ENCODE assay signal across 27 cellular contexts in genomic region chr1:202204065-202204464, GRCh38. TPM values are rescaled to one million over a fixed set of nuclear protein-coding genes. Genes with fewer than 3 reads are reported as not detected.
DNase-seq lines count a peak whose midpoint lies in the region; ATAC-seq, FAIRE-seq and TF ChIP-seq lines count a peak whose summit lies in the region.
"Had no signal": no experiment of that assay in that cellular context is flagged by ENCODE, and none has a peak within 500 bp of the region (broad histone marks: within the 10 kb centered on the region; RNA-seq: fewer than 3 reads in every experiment).

No MANE protein-coding gene starts in this region.

- TF ChIP-seq POLR2A in A549 (IDR thresholded peaks at IDR 0.05; ENCODE audit: low read length): no peak
- no peak for TF ChIP-seq POLR2A in H1 (IDR thresholded peaks at IDR 0.05; ENCODE audit: control extremely low read depth in 1 of 2, low read depth in 2 of 2, low read length in 2 of 2)

- no peaks in the 10 kb centered on the region; the same call in 1 of the 2 replicates for H3K79me1 ChIP-seq in H1 (ENCODE audit: low read depth, low read length)

- H3K23me2 ChIP-seq in H1 (ENCODE audit: low read depth, low read length): peaks cover 18% of the 10 kb centered on the region; the same call in 1 of the 2 replicates

- H4K5ac ChIP-seq in H1 (ENCODE audit: insufficient read length, low read depth, low read length): no peak overlapping the region

- H2AFZ ChIP-seq in H1 (ENCODE audit: low read length): no peak overlapping the region

- TF ChIP-seq EP300 in A549 (IDR thresholded peaks at IDR 0.05) (no peak), H1 (IDR thresholded peaks at IDR 0.05; ENCODE audit: borderline replicate concordance in 1 of 2, low read depth in 2 of 2, low read length in 2 of 2) (no peak)

- H3K4me2 ChIP-seq in A549 (no peak overlapping the region), H1 (ENCODE audit: insufficient read depth in 1 of 2, low read depth in 2 of 2, low read length in 2 of 2) (no peak overlapping the region)
- H3K4me2 ChIP-seq: SK-N-SH had no signal

- H2AK5ac ChIP-seq in H1 (ENCODE audit: low read depth, low read length): no peak overlapping the region

- no peak overlapping the region for H3K18ac ChIP-seq in H1 (ENCODE audit: extremely low read depth, low read length)

- H3K9ac ChIP-seq in H1 (replicated peaks in 1 of 4; ENCODE audit: extremely low read depth in 1 of 4, low read depth in 3 of 4, low read length in 3 of 4): no peak overlapping the region
- H3K9ac ChIP-seq: SK-N-SH had no signal

- H3K4me1 Mint-ChIP-seq in CD8-positive, alpha-beta memory T cell: peaks cover 3 to 29% (median 7%) of the 10 kb centered on the region in 3 donors

- WGBS in A549 (ENCODE audit: missing lambda C conversion rate): 26% methylated on average over 1 of the region's 1 CpG
- 50% methylated on average over 1 of the region's 1 CpG; no CpG with 5 or more reads in 1 of the 2 experiments for WGBS in H1 (ENCODE audit: extremely low coverage in 1 of 2, insufficient coverage in 1 of 2, insufficient read length in 1 of 2, insufficient replicate concordance in 2 of 2, low coverage in 1 of 2, low lambda C conversion rate in 2 of 2, missing lambda C conversion rate in 1 of 2), 2 experiments

- H2BK5ac ChIP-seq in H1 (ENCODE audit: low read depth, low read length): no peak overlapping the region

- H3K4me3 ChIP-seq in A549 (no peak overlapping the region), Panc1 (ENCODE audit: low read depth in 2 of 2, low read length in 2 of 2) (no peak overlapping the region), H1 (ENCODE audit: extremely low read depth in 1 of 4, insufficient read depth in 2 of 4, low read depth in 3 of 4, low read length in 4 of 4) (no peak overlapping the region)
- no peak overlapping the region for H3K4me3 ChIP-seq in CD8-positive, alpha-beta memory T cell (ENCODE audit: low read length)

- H3K79me2 ChIP-seq in H1 (ENCODE audit: control insufficient read depth in 1 of 2, insufficient read depth in 2 of 2, low read length in 2 of 2): no peaks in the 10 kb centered on the region

- H4K20me1 ChIP-seq in H1 (replicated peaks in 1 of 2; ENCODE audit: control insufficient read depth in 1 of 2, insufficient read depth in 2 of 2, low read length in 2 of 2): peaks cover 0 to 3% of the 10 kb centered on the region in 2 experiments

- peaks cover 0 to 1% of the 10 kb centered on the region in 2 donors for H3K27me3 Mint-ChIP-seq in CD8-positive, alpha-beta memory T cell
- H3K27me3 Mint-ChIP-seq: CD4-positive, alpha-beta T cell had no signal

- no peak overlapping the region for H2BK120ac ChIP-seq in H1 (replicated peaks; ENCODE audit: low read depth, low read length)

- FAIRE-seq in A549 (lab: Jason Lieb, UNC) (no peak), H1 (lab: Jason Lieb, UNC) (no peak)
- FAIRE-seq: GM19239, H54, RCC 7860 had no signal

- H3K23ac ChIP-seq in H1 (ENCODE audit: insufficient read length): no peak overlapping the region

- no peak overlapping the region for H3K4me3 Mint-ChIP-seq in CD8-positive, alpha-beta memory T cell
- H3K4me3 Mint-ChIP-seq: CD4-positive, alpha-beta T cell; HFFc6 had no signal

- no peak overlapping the region for H2BK20ac ChIP-seq in H1 (ENCODE audit: low read length)

- no peak for TF ChIP-seq RAD21 in A549 (conservative IDR thresholded peaks at IDR 0.05 in 1 of 2, IDR thresholded peaks at IDR 0.05 in 1 of 2)
- TF ChIP-seq RAD21 in H1 (IDR thresholded peaks at IDR 0.05 in 1 of 2, conservative IDR thresholded peaks at IDR 0.05 in 1 of 2; ENCODE audit: low read depth in 2 of 2, low read length in 2 of 2): no peak

- H3K9me3 ChIP-seq in A549 (no peaks in the 10 kb centered on the region; the same call in 2 of the 3 replicates), Panc1 (ENCODE audit: control insufficient read depth, insufficient read depth, low read depth, low read length) (no peaks in the 10 kb centered on the region), H1 (ENCODE audit: insufficient read depth in 2 of 2, low read depth in 1 of 2, low read length in 1 of 2) (no peaks in the 10 kb centered on the region)
- H3K9me3 ChIP-seq in CD8-positive, alpha-beta memory T cell (ENCODE audit: low read length): no peaks in the 10 kb centered on the region
- H3K9me3 ChIP-seq: SK-N-SH had no signal

- no TSS peak for BruUV-seq in Panc1 (replicated peaks; lab: Mats Ljungman, UMichigan)

- no peak overlapping the region for H3K4ac ChIP-seq in H1 (replicated peaks; ENCODE audit: insufficient read length, low read depth, low read length)

- no peaks in the 10 kb centered on the region for H3K36me3 ChIP-seq in CD8-positive, alpha-beta memory T cell (ENCODE audit: insufficient read depth, low read length)
- H3K36me3 ChIP-seq in Panc1 (ENCODE audit: control insufficient read depth, insufficient read depth, low read length) (no peaks in the 10 kb centered on the region), H1 (ENCODE audit: control insufficient read depth in 2 of 4, insufficient read depth in 4 of 4, low read length in 3 of 4) (no peaks in the 10 kb centered on the region)

- in situ Hi-C loops in Panc1 (cut with HindIII; ENCODE audit: low pct_unique_long_range_greater_than_20kb, low sequenced_read_pairs): loop anchor here (25.0 kb wide), 1 partner anchor 108 kb away; no protein-coding TSS in a partner anchor

- POLR2A ChIA-PET in A549 (lab: Yijun Ruan, JAX) (no interaction called here), Panc1 (lab: Charles Lee) (no interaction called here), H1 (lab: Charles Lee; ENCODE audit: partially characterized antibody) (no interaction called here)
- POLR2A ChIA-PET in CD8-positive, alpha-beta memory T cell (lab: Charles Lee): no interaction called here

- no peak overlapping the region for H3K27ac Mint-ChIP-seq in CD8-positive, alpha-beta memory T cell
- H3K27ac Mint-ChIP-seq: CD4-positive, alpha-beta T cell; HFFc6 had no signal

- H3K14ac ChIP-seq in H1 (ENCODE audit: insufficient read length): no peak overlapping the region

- no peak overlapping the region for H2BK12ac ChIP-seq in H1 (ENCODE audit: low read depth, low read length)

- no peaks in the 10 kb centered on the region for H3K27me3 ChIP-seq in CD8-positive, alpha-beta memory T cell (ENCODE audit: insufficient read depth, low read length, poor library complexity, severe bottlenecking)
- H3K27me3 ChIP-seq in Panc1 (ENCODE audit: control insufficient read depth, insufficient read depth, low read length) (no peaks in the 10 kb centered on the region), H1 (replicated peaks in 1 of 4; ENCODE audit: control insufficient read depth in 3 of 4, extremely low read depth in 1 of 4, insufficient read depth in 3 of 4, low read length in 3 of 4) (no peaks in the 10 kb centered on the region; a peak in 1 of 7 replicates)

- CTCF ChIA-PET in A549 (lab: Yijun Ruan, JAX): interaction anchor here (0.9 to 1.0 kb wide), 2 partner anchors 11 to 15 kb away, joined by 4 to 5 read pairs; partner anchors contain the start of gene LGR6
- CTCF ChIA-PET in CD8-positive, alpha-beta memory T cell (lab: Charles Lee): no interaction called here
- CTCF ChIA-PET in Panc1 (lab: Charles Lee): no interaction called here
- CTCF ChIA-PET in H1 (lab: Charles Lee; ENCODE audit: partially characterized antibody): interaction anchor here (0.7 to 2.6 kb wide), 5 partner anchors 10 to 71 kb away, joined by 3 to 16 read pairs (median 3); partner anchors contain the start of gene LGR6

- peak; percentile 5 to 22; a peak in 1 of 6 replicates for ATAC-seq in A549
- ATAC-seq in Panc1: 0 out of 2 replicates have a peak, but pooled peaks have one; percentile 33
- no peak for ATAC-seq in GM21367 (IDR thresholded peaks at IDR 0.05; ENCODE audit: unreplicated experiment)
- ATAC-seq in GM18517 (IDR thresholded peaks at IDR 0.05; ENCODE audit: unreplicated experiment): no peak

- peaks cover 26% of the 10 kb centered on the region for H3K4me1 ChIP-seq in A549
- peaks cover 44% of the 10 kb centered on the region for H3K4me1 ChIP-seq in CD8-positive, alpha-beta memory T cell (ENCODE audit: insufficient read depth, low read length)
- peaks cover 8% of the 10 kb centered on the region; the same call in 1 of the 2 replicates for H3K4me1 ChIP-seq in Panc1 (ENCODE audit: control insufficient read depth, insufficient read depth, low read length)
- peaks cover 0 to 2% (median 0%) of the 10 kb centered on the region in 4 experiments; a peak in 1 of 7 replicates for H3K4me1 ChIP-seq in H1 (replicated peaks in 1 of 4; ENCODE audit: control insufficient read depth in 3 of 4, insufficient read depth in 4 of 4, low read length in 3 of 4)

- no peak overlapping the region for H2BK15ac ChIP-seq in H1 (ENCODE audit: low read length)

- H4K8ac ChIP-seq in H1 (ENCODE audit: extremely low read depth, insufficient read depth, low read length): peak overlapping the region; percentile 12; the same call in 1 of the 2 replicates

- no peak for TF ChIP-seq CTCF in A549 (IDR thresholded peaks at IDR 0.05)
- no peak for TF ChIP-seq CTCF in Panc1 (IDR thresholded peaks at IDR 0.05)
- no peak for TF ChIP-seq CTCF in H1 (IDR thresholded peaks at IDR 0.05; ENCODE audit: control extremely low read depth in 1 of 3, insufficient read depth in 1 of 3, low read depth in 1 of 3, low read length in 3 of 3)

- peak overlapping the region; percentile 97 for H3K56ac ChIP-seq in H1 (replicated peaks; ENCODE audit: insufficient read length, low read depth, low read length)

- no peaks in the 10 kb centered on the region for H3K9me3 Mint-ChIP-seq in CD8-positive, alpha-beta memory T cell
- H3K9me3 Mint-ChIP-seq: CD4-positive, alpha-beta T cell; HFFc6 had no signal

- no peaks in the 10 kb centered on the region for H3K36me3 Mint-ChIP-seq in CD8-positive, alpha-beta memory T cell

- peak overlapping the region in 1 of 2 experiments; percentile 7; a peak in 1 of 6 replicates for H3K27ac ChIP-seq in A549
- peak overlapping the region; percentile 21 for H3K27ac ChIP-seq in CD8-positive, alpha-beta memory T cell (ENCODE audit: low read depth, low read length)
- no peak overlapping the region for H3K27ac ChIP-seq in Panc1 (ENCODE audit: low read length)
- H3K27ac ChIP-seq in H1 (ENCODE audit: low read depth, low read length): no peak overlapping the region

- no peak overlapping the region for H4K91ac ChIP-seq in H1 (replicated peaks; ENCODE audit: insufficient read length, low read length)

- DNase-seq in A549 (ENCODE audit: low read depth in 1 of 2, low spot score in 1 of 2) (peak in 1 of 2 experiments; percentile 43), Panc1 (ENCODE audit: low read depth, low spot score) (no peak), H1 (ENCODE audit: low read depth in 1 of 2, low spot score in 2 of 2) (no peak), epidermal melanocyte (ENCODE audit: insufficient read length, low spot score) (no peak)
- DNase-seq in CD8-positive, alpha-beta memory T cell: no peak
- DNase-seq: DMS153, GDM1, HFFc6, MM.1S, NCI-H1048, NCI-H1417 treated with DMSO at 0.1 percent for 48 hours, NCI-H187 treated with DMSO at 0.1 percent for 48 hours, NCI-H2107, NCI-H345, NCI-H524 treated with DMSO at 0.1 percent for 48 hours, NCI-H82, SHP77, SK-N-SH had no signal

- intact Hi-C loops in Panc1 (cut with micrococcal nuclease; ENCODE audit: unreplicated experiment): no loop called here

RNA-seq across cellular contexts. Expression of gene LGR6, which starts 10.5 kb away (rescaled TPM):
- polyA plus RNA-seq in A549 (2011; rRNA removed): 0.84 and 1.3 TPM in 2 replicates
- 0.15 and 0.19 TPM in 2 replicates for polyA plus RNA-seq in A549 (2012; cell fraction: cytosol; rRNA removed)
- polyA plus RNA-seq in A549 (2012; cell fraction: nucleus; rRNA removed): 0.61 and 0.73 TPM in 2 replicates
- 0.60 to 1.3 TPM (median 1.1 TPM) in 3 replicates for polyA plus RNA-seq in A549 (2017; fragmentation: RNase III; extraction: RNeasy Plus Mini Kit Qiagen cat#74134 plus additional on column Dnase treatment)
- polyA minus RNA-seq in A549 (2011; rRNA and poly(A)+ RNA removed): 3.1 and 4.3 TPM in 2 replicates
- total RNA-seq in CD8-positive, alpha-beta memory T cell: under 1 TPM; 0.40 to 0.53 TPM
- polyA plus RNA-seq in CD8-positive, alpha-beta memory T cell: 3.1 TPM
- 0.08 TPM for total RNA-seq in Panc1 (2021; ENCODE audit: unreplicated experiment)
- polyA plus RNA-seq in Panc1 (2012; ENCODE audit: insufficient read length): 0.23 TPM
- total RNA-seq in H1 (2021; fragmentation: NEBNext Ultra II Directional; extraction: Animal tissue kit (Norgen Biotek cat#: 25700)): 0.50 and 1.1 TPM in 2 replicates
- 1.0 and 1.3 TPM in 2 replicates for polyA plus RNA-seq in H1 (2011; rRNA removed)
- 0.56 TPM for polyA plus RNA-seq in H1 (2011; cell fraction: cytosol; rRNA removed)
- polyA plus RNA-seq in H1 (2011; cell fraction: nucleus; rRNA removed): 1.6 TPM
- polyA plus RNA-seq in H1 (2012, experiment 1 of 2): 0.36 to 1.2 TPM (median 0.82 TPM) in 4 replicates
- 0.59 TPM for polyA plus RNA-seq in H1 (2012, experiment 2 of 2)
- 1.0 TPM for polyA plus RNA-seq in H1 (2013, experiment 1 of 2)
- polyA plus RNA-seq in H1 (2013, experiment 2 of 2): 1.0 TPM
- polyA minus RNA-seq in H1 (2011; rRNA and poly(A)+ RNA removed): 0.66 and 0.91 TPM in 2 replicates
- polyA minus RNA-seq in H1 (2011; cell fraction: cytosol; rRNA and poly(A)+ RNA removed): 2.3 TPM
- polyA minus RNA-seq in H1 (2011; cell fraction: nucleus; rRNA and poly(A)+ RNA removed): 1.7 TPM
- total RNA-seq: A673, HFFc6, OCI-LY7 had no signal
- polyA plus RNA-seq: BJ had no signal

RNA-seq across cellular contexts. Expression of gene PTPN7, which starts 43.7 kb away (rescaled TPM):
- polyA plus RNA-seq in A549 (2011; rRNA removed) (0.08 TPM in 1 of 2 replicates, not detected in the other), A549 (2017; fragmentation: RNase III; extraction: RNeasy Plus Mini Kit Qiagen cat#74134 plus additional on column Dnase treatment) (not detected in 3 replicates), H1 (2011; rRNA removed) (0.20 TPM in 2 replicates)
- polyA plus RNA-seq in A549 (2012; cell fraction: cytosol; rRNA removed): 0.03 and 0.07 TPM in 2 replicates
- polyA plus RNA-seq in A549 (2012; cell fraction: nucleus; rRNA removed): 0.06 TPM in 1 of 2 replicates, not detected in the other
- polyA minus RNA-seq in A549 (2011; rRNA and poly(A)+ RNA removed): not detected in 2 replicates
- 100 to 1,000 TPM; 446 to 449 TPM for total RNA-seq in CD8-positive, alpha-beta memory T cell
- 91.4 TPM for polyA plus RNA-seq in CD8-positive, alpha-beta memory T cell
- 0.33 TPM for total RNA-seq in Panc1 (2021; ENCODE audit: unreplicated experiment)
- not detected for polyA plus RNA-seq in Panc1 (2012; ENCODE audit: insufficient read length)
- total RNA-seq in H1 (2021; fragmentation: NEBNext Ultra II Directional; extraction: Animal tissue kit (Norgen Biotek cat#: 25700)): not detected in 2 replicates
- 0.31 TPM for polyA plus RNA-seq in H1 (2011; cell fraction: cytosol; rRNA removed)
- polyA plus RNA-seq in H1 (2011; cell fraction: nucleus; rRNA removed): 0.46 TPM
- 0.11 to 0.37 TPM (median 0.14 TPM) in 3 of 4 replicates, not detected in the other for polyA plus RNA-seq in H1 (2012, experiment 1 of 2)
- 0.13 TPM for polyA plus RNA-seq in H1 (2012, experiment 2 of 2)
- 0.12 TPM for polyA plus RNA-seq in H1 (2013, experiment 1 of 2)
- polyA plus RNA-seq in H1 (2013, experiment 2 of 2): 0.11 TPM
- 0.10 TPM in 1 of 2 replicates, not detected in the other for polyA minus RNA-seq in H1 (2011; rRNA and poly(A)+ RNA removed)
- not detected for polyA minus RNA-seq in H1 (2011; cell fraction: cytosol; rRNA and poly(A)+ RNA removed)
- not detected for polyA minus RNA-seq in H1 (2011; cell fraction: nucleus; rRNA and poly(A)+ RNA removed)
- total RNA-seq: HFFc6 had no signal
- polyA plus RNA-seq: BJ, SK-N-SH had no signal

RNA-seq across cellular contexts. Expression of gene ARL8A, which starts 59.5 kb away (rescaled TPM):
- polyA plus RNA-seq in A549 (2011; rRNA removed) (49.8 and 57.8 TPM in 2 replicates), A549 (2017; fragmentation: RNase III; extraction: RNeasy Plus Mini Kit Qiagen cat#74134 plus additional on column Dnase treatment) (18.0 to 25.6 TPM (median 23.4 TPM) in 3 replicates), H1 (2011; rRNA removed) (40.3 and 41.7 TPM in 2 replicates)
- polyA plus RNA-seq in A549 (2012; cell fraction: cytosol; rRNA removed): 31.8 and 37.2 TPM in 2 replicates
- polyA plus RNA-seq in A549 (2012; cell fraction: nucleus; rRNA removed): 30.9 and 32.5 TPM in 2 replicates
- 26.5 and 50.1 TPM in 2 replicates for polyA minus RNA-seq in A549 (2011; rRNA and poly(A)+ RNA removed)
- total RNA-seq in CD8-positive, alpha-beta memory T cell: 10 to 100 TPM; 50.2 to 51.4 TPM
- 12.3 TPM for polyA plus RNA-seq in CD8-positive, alpha-beta memory T cell
- 62.6 TPM for total RNA-seq in Panc1 (2021; ENCODE audit: unreplicated experiment)
- 61.9 TPM for polyA plus RNA-seq in Panc1 (2012; ENCODE audit: insufficient read length)
- 58.7 and 59.0 TPM in 2 replicates for total RNA-seq in H1 (2021; fragmentation: NEBNext Ultra II Directional; extraction: Animal tissue kit (Norgen Biotek cat#: 25700))
- polyA plus RNA-seq in H1 (2011; cell fraction: cytosol; rRNA removed): 39.3 TPM
- polyA plus RNA-seq in H1 (2011; cell fraction: nucleus; rRNA removed): 35.6 TPM
- 35.1 to 57.5 TPM (median 42.3 TPM) in 4 replicates for polyA plus RNA-seq in H1 (2012, experiment 1 of 2)
- polyA plus RNA-seq in H1 (2012, experiment 2 of 2): 35.7 TPM
- 26.4 TPM for polyA plus RNA-seq in H1 (2013, experiment 1 of 2)
- 26.9 TPM for polyA plus RNA-seq in H1 (2013, experiment 2 of 2)
- 20.7 and 22.3 TPM in 2 replicates for polyA minus RNA-seq in H1 (2011; rRNA and poly(A)+ RNA removed)
- polyA minus RNA-seq in H1 (2011; cell fraction: cytosol; rRNA and poly(A)+ RNA removed): 23.3 TPM
- polyA minus RNA-seq in H1 (2011; cell fraction: nucleus; rRNA and poly(A)+ RNA removed): 16.2 TPM

Comparison
In these comparisons a context has a peak if more than half of its experiments do, and no peak if none do; other contexts are left out.
1. ATAC-seq: peak in A549 (2 of 2) and Panc1 (single experiment); none in GM21367 (single experiment) and GM18517 (single experiment).
2. RNA of gene PTPN7, which starts 43.7 kb away (total RNA-seq): 446 to 449 TPM in CD8-positive, alpha-beta memory T cell; 0.33 TPM in Panc1 (single experiment) and not detected in H1; every median in the first group is over 100 times any median in the second.
3. CTCF ChIA-PET loops: an anchor here in A549 (0.9 to 1.0 kb wide) and H1 (0.7 to 2.6 kb wide); none called in CD8-positive, alpha-beta memory T cell and Panc1.